In the genomic region with DNA sequence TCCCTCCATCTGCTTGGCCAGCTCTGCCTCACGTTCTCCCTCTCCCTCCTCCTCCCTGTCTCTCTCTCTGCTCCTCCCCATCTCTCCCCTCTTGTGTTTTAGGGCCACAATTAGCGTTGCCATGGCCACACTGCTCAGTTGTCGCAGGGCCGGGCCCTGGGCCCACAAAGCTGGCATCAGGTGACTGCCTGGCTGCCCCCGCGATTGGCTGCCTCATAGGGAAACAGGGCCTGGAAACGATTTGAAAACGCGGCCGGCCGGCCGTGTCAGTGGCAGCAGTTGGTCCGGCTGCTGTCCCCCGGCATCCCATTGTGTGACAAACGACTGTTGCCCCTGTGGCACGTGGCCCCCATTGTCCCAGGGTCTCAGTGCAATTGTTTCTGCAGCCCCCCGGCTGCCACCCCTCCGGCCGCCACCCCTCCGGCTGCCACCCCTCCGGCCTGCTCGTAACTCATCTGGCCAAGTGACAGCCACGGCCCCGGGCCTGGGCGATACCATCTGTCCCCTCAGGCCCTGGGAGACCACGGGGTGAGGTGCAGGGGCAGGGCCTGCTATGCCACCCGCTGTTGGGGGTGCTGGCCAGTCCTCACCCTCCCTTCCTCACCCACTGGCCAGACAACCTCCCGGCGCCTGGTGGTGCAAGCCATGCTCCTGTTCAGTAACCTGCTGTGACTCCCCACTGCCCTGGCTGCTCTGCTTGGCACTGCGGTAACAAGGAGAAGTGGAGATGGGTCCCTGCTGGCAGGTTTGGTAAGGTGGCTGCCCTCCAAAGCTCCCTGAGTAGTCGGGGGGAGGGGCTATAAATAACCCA, we compare ENCODE assay signal across 8 cellular contexts. TPM values are rescaled to one million over a fixed set of nuclear protein-coding genes. Genes with fewer than 3 reads are reported as not detected.
DNase-seq lines count a peak whose midpoint lies in the region; ATAC-seq and FAIRE-seq lines count a peak whose summit lies in the region.

No MANE protein-coding gene starts in this region.

- no peaks in the 10 kb centered on the region for H3K36me3 Mint-ChIP-seq in activated CD8-positive, alpha-beta T cell treated with anti-CD3 and anti-CD28 coated beads, Interleukin-2, amount 10 ng/mL, durations not matched to agents 7 days and 5 days (ENCODE audit: low read depth)

- no peak overlapping the region for H3K4me3 Mint-ChIP-seq in activated CD8-positive, alpha-beta T cell treated with anti-CD3 and anti-CD28 coated beads, Interleukin-2, amount 10 ng/mL, durations not matched to agents 7 days and 5 days

- intact Hi-C loops in sciatic nerve (cut with DNase I) = no loop called here

- DNase-seq in NCI-H82 (lab: John Stamatoyannopoulos, UW) = peak; percentile 86
- no peak for DNase-seq in NCI-H82 treated with DMSO at 0.1 percent for 48 hours (lab: John Stamatoyannopoulos, UW; ENCODE audit: unreplicated experiment)
- no peak for DNase-seq in activated CD8-positive, alpha-beta T cell treated with anti-CD3 and anti-CD28 coated beads, Interleukin-2, amount 10 ng/mL, durations not matched to agents 7 days and 5 days
- peak; percentile 70 to 84 for DNase-seq in hippocampal formation (lab: John Stamatoyannopoulos, UW)
- no peak for DNase-seq in sciatic nerve (ENCODE audit: low spot score)
- DNase-seq in RCC 7860 (ENCODE audit: low spot score) = no peak
- DNase-seq in H4 (ENCODE audit: low spot score) = no peak

- no peaks in the 10 kb centered on the region for H3K4me1 Mint-ChIP-seq in activated CD8-positive, alpha-beta T cell treated with anti-CD3 and anti-CD28 coated beads, Interleukin-2, amount 10 ng/mL, durations not matched to agents 7 days and 5 days (ENCODE audit: low read depth)

- CTCF ChIA-PET in activated CD8-positive, alpha-beta T cell treated with anti-CD3 and anti-CD28 coated beads, Interleukin-2, amount 10 ng/mL, durations not matched to agents 7 days and 5 days (lab: Charles Lee) = no interaction called here

- no peak overlapping the region for H3K27ac Mint-ChIP-seq in activated CD8-positive, alpha-beta T cell treated with anti-CD3 and anti-CD28 coated beads, Interleukin-2, amount 10 ng/mL, durations not matched to agents 7 days and 5 days

- no peak for FAIRE-seq in RCC 7860 (lab: Jason Lieb, UNC)

- H3K9me3 Mint-ChIP-seq in activated CD8-positive, alpha-beta T cell treated with anti-CD3 and anti-CD28 coated beads, Interleukin-2, amount 10 ng/mL, durations not matched to agents 7 days and 5 days (ENCODE audit: insufficient read depth) = no peaks in the 10 kb centered on the region

- POLR2A ChIA-PET in activated CD8-positive, alpha-beta T cell treated with anti-CD3 and anti-CD28 coated beads, Interleukin-2, amount 10 ng/mL, durations not matched to agents 7 days and 5 days (lab: Charles Lee) = no interaction called here

- H3K27me3 Mint-ChIP-seq in activated CD8-positive, alpha-beta T cell treated with anti-CD3 and anti-CD28 coated beads, Interleukin-2, amount 10 ng/mL, durations not matched to agents 7 days and 5 days (ENCODE audit: low read depth) = peaks cover 6% of the 10 kb centered on the region

- ATAC-seq in activated CD8-positive, alpha-beta T cell treated with anti-CD3 and anti-CD28 coated beads, Interleukin-2, amount 10 ng/mL, durations not matched to agents 7 days and 5 days = peak; percentile 43
- ATAC-seq in sciatic nerve (peak; percentile 78), HG03175 (IDR thresholded peaks at IDR 0.05; ENCODE audit: unreplicated experiment) (no peak)

RNA-seq across cellular contexts. Expression of a gene that starts 17.3 kb away (rescaled TPM):
- total RNA-seq in activated CD8-positive, alpha-beta T cell treated with anti-CD3 and anti-CD28 coated beads, Interleukin-2, amount 10 ng/mL, durations not matched to agents 7 days and 5 days = not detected
- not detected for total RNA-seq in sciatic nerve
- total RNA-seq in H4 (2014; rRNA removed; shearing (Covaris generic)) = not detected in 2 replicates

RNA-seq across cellular contexts. Expression of a gene that starts 56.0 kb away (rescaled TPM):
- total RNA-seq in activated CD8-positive, alpha-beta T cell treated with anti-CD3 and anti-CD28 coated beads, Interleukin-2, amount 10 ng/mL, durations not matched to agents 7 days and 5 days = not detected
- total RNA-seq in sciatic nerve = not detected
- total RNA-seq in H4 (2014; rRNA removed; shearing (Covaris generic)) = not detected in 2 replicates

Comparison
In these comparisons a context has a peak if more than half of its experiments do, and no peak if none do; other contexts are left out.
1. DNase-seq: peak in NCI-H82 (single experiment) and hippocampal formation (2 of 2); none in NCI-H82 treated with DMSO at 0.1 percent for 48 hours (single experiment), activated CD8-positive, alpha-beta T cell treated with anti-CD3 and anti-CD28 coated beads, Interleukin-2, amount 10 ng/mL, durations not matched to agents 7 days and 5 days (single experiment), sciatic nerve (single experiment), RCC 7860 (single experiment) and H4 (single experiment).